ENCODE assay signal across 21 cellular contexts in the genomic region with DNA sequence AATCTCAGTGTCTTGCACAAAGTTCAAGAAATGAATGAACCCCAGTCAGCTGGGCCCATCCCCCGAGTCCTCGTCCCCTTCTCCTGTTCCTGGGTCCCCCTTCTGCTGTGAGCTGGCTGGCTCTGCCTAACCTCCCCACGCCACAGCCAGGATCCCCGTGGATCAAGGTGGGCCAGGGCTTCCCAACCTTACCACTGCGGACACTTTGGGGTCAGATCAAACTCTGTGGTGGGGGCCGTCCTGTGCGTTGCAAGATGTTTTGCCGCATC.
"Had no signal": no experiment of that assay in that cellular context is flagged by ENCODE, and none has a peak within 500 bp of the region (broad histone marks: within the 10 kb centered on the region; RNA-seq: fewer than 3 reads in every experiment).

No MANE protein-coding gene starts in this region.

- H3K9me3 Mint-ChIP-seq: activated B cell treated with CpG ODN at 0.5 μM for 24 hours; activated naive CD4-positive, alpha-beta T cell treated with anti-CD3 and anti-CD28 coated beads for 36 hours; neural progenitor cell; T-helper 1 cell treated with Interleukin-12 subunit alpha and Interleukin-12 subunit beta and Interleukin-4 antibody, amounts not matched to agents 30 μg/mL and 1 μg/mL, for 36 hours had no signal

- H3K4me1 ChIP-seq: gastrocnemius medialis, neural progenitor cell had no signal

- H3K4me3 ChIP-seq: esophagus squamous epithelium, gastrocnemius medialis, neural progenitor cell, testis had no signal

- H3K4me3 Mint-ChIP-seq: activated B cell treated with CpG ODN at 0.5 μM for 24 hours; activated CD4-positive, alpha-beta T cell treated with anti-CD3 and anti-CD28 coated beads for 36 hours; activated naive CD4-positive, alpha-beta T cell treated with anti-CD3 and anti-CD28 coated beads for 36 hours; neural progenitor cell; T-helper 1 cell treated with Interleukin-12 subunit alpha and Interleukin-12 subunit beta and Interleukin-4 antibody, amounts not matched to agents 30 μg/mL and 1 μg/mL, for 36 hours had no signal

- H3K27ac Mint-ChIP-seq: activated B cell treated with CpG ODN at 0.5 μM for 24 hours; activated CD4-positive, alpha-beta T cell treated with anti-CD3 and anti-CD28 coated beads for 36 hours; activated naive CD4-positive, alpha-beta T cell treated with anti-CD3 and anti-CD28 coated beads for 36 hours; neural progenitor cell; progenitor cell of endocrine pancreas; T-helper 1 cell treated with Interleukin-12 subunit alpha and Interleukin-12 subunit beta and Interleukin-4 antibody, amounts not matched to agents 30 μg/mL and 1 μg/mL, for 36 hours had no signal

- H3K9me3 ChIP-seq: esophagus squamous epithelium, gastrocnemius medialis, testis had no signal

- H3K27ac ChIP-seq: brain microvascular endothelial cell, esophagus squamous epithelium, gastrocnemius medialis, neural progenitor cell, testis had no signal

- ATAC-seq: activated CD4-positive, alpha-beta T cell treated with anti-CD3 and anti-CD28 coated beads for 36 hours; gastrocnemius medialis; left ventricle myocardium superior had no signal

- H3K27me3 ChIP-seq: brain microvascular endothelial cell, esophagus squamous epithelium, gastrocnemius medialis, neural progenitor cell, testis had no signal

- H3K4me2 ChIP-seq: neural progenitor cell had no signal

- DNase-seq: activated B cell treated with CpG ODN at 0.5 μM for 24 hours; activated CD4-positive, alpha-beta T cell treated with anti-CD3 and anti-CD28 coated beads for 36 hours; activated CD4-positive, alpha-beta T cell treated with anti-CD3 and anti-CD28 coated beads, Interleukin-2, amount 50 U/mL, for 48 hours; activated effector memory CD4-positive, alpha-beta T cell treated with Interleukin-2 at 50 U/mL for 16 hours; activated naive CD4-positive, alpha-beta T cell treated with anti-CD3 and anti-CD28 coated beads for 36 hours; activated T-cell treated with anti-CD3 and anti-CD28 coated beads, Interleukin-2, amount 50 U/mL, for 48 hours; aorta; brain microvascular endothelial cell; caudate nucleus; esophagus squamous epithelium; gastrocnemius medialis; head of caudate nucleus; left ventricle myocardium superior; mammary epithelial cell; retina; stimulated activated CD4-positive, alpha-beta T cell treated with anti-CD3 and anti-CD28 coated beads, Interleukin-4, amount 100 ng/mL, for 4 hours; testis; trophoblast cell had no signal

- H3K36me3 ChIP-seq: brain microvascular endothelial cell, gastrocnemius medialis, neural progenitor cell had no signal

- H3K4me1 Mint-ChIP-seq: activated CD4-positive, alpha-beta T cell treated with anti-CD3 and anti-CD28 coated beads for 36 hours had no signal

- H2AFZ ChIP-seq: neural progenitor cell had no signal

- H3K27me3 Mint-ChIP-seq: activated CD4-positive, alpha-beta T cell treated with anti-CD3 and anti-CD28 coated beads for 36 hours; progenitor cell of endocrine pancreas had no signal
